In the genomic region with DNA sequence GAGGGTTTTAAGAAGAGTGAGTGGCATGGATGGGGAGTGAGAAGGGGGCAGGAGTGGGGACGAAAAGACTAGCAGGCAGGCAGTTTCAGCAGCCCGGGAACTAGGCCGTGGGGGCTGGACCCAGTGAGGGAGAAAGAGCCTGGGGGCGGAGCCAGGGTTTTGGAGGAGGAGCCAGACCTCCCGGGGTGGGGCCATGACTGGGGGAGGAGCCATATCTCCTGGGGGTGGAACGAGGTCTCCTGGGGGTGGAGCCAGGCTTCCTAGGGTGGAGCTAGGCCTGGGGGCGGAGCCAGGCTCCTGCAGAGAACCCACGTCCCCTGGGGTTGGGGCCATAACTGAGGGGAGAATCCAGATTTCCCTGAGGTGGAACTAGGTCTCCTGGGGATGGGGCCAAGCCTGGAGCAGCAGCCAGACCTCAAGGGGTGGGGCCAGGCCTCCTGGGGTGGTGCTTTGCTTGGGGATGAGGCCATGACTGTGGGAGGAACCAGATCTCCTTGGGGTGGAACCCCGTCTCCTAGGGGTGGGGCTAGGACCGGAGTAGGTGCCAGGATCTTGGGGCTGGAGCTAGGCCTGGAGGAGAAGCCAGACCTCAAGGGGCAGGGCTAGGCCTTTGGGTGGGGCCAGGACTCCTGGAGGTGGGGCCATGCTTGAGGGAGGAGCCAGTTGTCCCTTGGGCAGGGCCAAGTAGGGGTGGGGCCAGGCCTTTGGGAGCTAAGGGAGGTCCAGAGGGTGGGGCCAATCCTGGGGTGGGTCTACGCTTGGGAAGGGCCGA, we compare ENCODE assay signal across 10 cellular contexts. TPM values are rescaled to one million over a fixed set of nuclear protein-coding genes. Genes with fewer than 3 reads are reported as not detected.
DNase-seq lines count a peak whose midpoint lies in the region; ATAC-seq and TF ChIP-seq lines count a peak whose summit lies in the region.
"Had no signal": no experiment of that assay in that cellular context is flagged by ENCODE, and none has a peak within 500 bp of the region (broad histone marks: within the 10 kb centered on the region; RNA-seq: fewer than 3 reads in every experiment).

No MANE protein-coding gene starts in this region.

- intact Hi-C loops in activated CD4-positive, alpha-beta memory T cell treated with anti-CD3 and anti-CD28 coated beads for 36 hours (cut with micrococcal nuclease) = no loop called here
- intact Hi-C loops in Panc1 (cut with micrococcal nuclease; ENCODE audit: unreplicated experiment) = no loop called here
- intact Hi-C loops in stomach (cut with DNase I; ENCODE audit: low total_unique reads) = no loop called here

- in situ Hi-C loops in Panc1 (cut with HindIII; ENCODE audit: low pct_unique_long_range_greater_than_20kb, low sequenced_read_pairs) = no loop called here

- H3K36me3 Mint-ChIP-seq in activated CD4-positive, alpha-beta memory T cell treated with anti-CD3 and anti-CD28 coated beads for 36 hours = no peaks in the 10 kb centered on the region
- no peaks in the 10 kb centered on the region for H3K36me3 Mint-ChIP-seq in activated CD4-positive, alpha-beta memory T cell treated with anti-CD3 and anti-CD28 coated beads, Interleukin-2, amount 10 ng/mL, durations not matched to agents 7 days and 5 days (ENCODE audit: low read depth)
- H3K36me3 Mint-ChIP-seq: CD8-positive, alpha-beta memory T cell had no signal

- ATAC-seq in Panc1 = peak; percentile 75

- no peaks in the 10 kb centered on the region for H3K27me3 ChIP-seq in Panc1 (ENCODE audit: control insufficient read depth, insufficient read depth, low read length)
- H3K27me3 ChIP-seq in stomach = peaks cover 0 to 4% (median 0%) of the 10 kb centered on the region in 3 donors

- H3K36me3 ChIP-seq in Panc1 (ENCODE audit: control insufficient read depth, insufficient read depth, low read length) (no peaks in the 10 kb centered on the region), stomach (no peaks in the 10 kb centered on the region)
- H3K36me3 ChIP-seq: gastrocnemius medialis had no signal

- peaks cover 6% of the 10 kb centered on the region for H3K9me3 Mint-ChIP-seq in activated CD4-positive, alpha-beta memory T cell treated with anti-CD3 and anti-CD28 coated beads for 36 hours
- H3K9me3 Mint-ChIP-seq in activated CD4-positive, alpha-beta memory T cell treated with anti-CD3 and anti-CD28 coated beads, Interleukin-2, amount 10 ng/mL, durations not matched to agents 7 days and 5 days = peaks cover 11% of the 10 kb centered on the region
- H3K9me3 Mint-ChIP-seq: CD8-positive, alpha-beta memory T cell had no signal

- 73 to 82% (median 74%) methylated on average over 11 to 12 of the region's 12 CpGs for WGBS in stomach, 5 donors

- POLR2A ChIA-PET in activated CD4-positive, alpha-beta memory T cell treated with anti-CD3 and anti-CD28 coated beads for 36 hours (lab: Charles Lee) = no interaction called here
- POLR2A ChIA-PET in activated CD4-positive, alpha-beta memory T cell treated with anti-CD3 and anti-CD28 coated beads, Interleukin-2, amount 10 ng/mL, durations not matched to agents 7 days and 5 days (lab: Charles Lee) = no interaction called here
- POLR2A ChIA-PET in Panc1 (lab: Charles Lee) = interaction anchor here (0.5 kb wide), 1 partner anchor 161 kb away, joined by 5 read pairs; no protein-coding TSS in a partner anchor

- CTCF ChIA-PET in activated CD4-positive, alpha-beta memory T cell treated with anti-CD3 and anti-CD28 coated beads for 36 hours (lab: Charles Lee) = no interaction called here
- CTCF ChIA-PET in activated CD4-positive, alpha-beta memory T cell treated with anti-CD3 and anti-CD28 coated beads, Interleukin-2, amount 10 ng/mL, durations not matched to agents 7 days and 5 days (lab: Charles Lee) = no interaction called here
- CTCF ChIA-PET in Panc1 (lab: Charles Lee) = no interaction called here

- no peak for TF ChIP-seq EP300 in stomach (IDR thresholded peaks at IDR 0.05)

- no peaks in the 10 kb centered on the region for H3K9me3 ChIP-seq in Panc1 (ENCODE audit: control insufficient read depth, insufficient read depth, low read depth, low read length)
- no peaks in the 10 kb centered on the region for H3K9me3 ChIP-seq in stomach
- H3K9me3 ChIP-seq: gastrocnemius medialis had no signal

- H3K27me3 Mint-ChIP-seq in activated CD4-positive, alpha-beta memory T cell treated with anti-CD3 and anti-CD28 coated beads for 36 hours = peaks cover 7% of the 10 kb centered on the region
- peaks cover 5% of the 10 kb centered on the region for H3K27me3 Mint-ChIP-seq in activated CD4-positive, alpha-beta memory T cell treated with anti-CD3 and anti-CD28 coated beads, Interleukin-2, amount 10 ng/mL, durations not matched to agents 7 days and 5 days

- BruUV-seq in Panc1 (replicated peaks; lab: Mats Ljungman, UMichigan) = no TSS peak

- no peak overlapping the region for H3K27ac Mint-ChIP-seq in activated CD4-positive, alpha-beta memory T cell treated with anti-CD3 and anti-CD28 coated beads for 36 hours
- no peak overlapping the region for H3K27ac Mint-ChIP-seq in activated CD4-positive, alpha-beta memory T cell treated with anti-CD3 and anti-CD28 coated beads, Interleukin-2, amount 10 ng/mL, durations not matched to agents 7 days and 5 days

- H3K4me3 ChIP-seq in Panc1 (ENCODE audit: low read depth in 2 of 2, low read length in 2 of 2) (no peak overlapping the region), fibroblast of villous mesenchyme (ENCODE audit: low read depth, low read length) (no peak overlapping the region), stomach (no peak overlapping the region)
- H3K4me3 ChIP-seq: gastrocnemius medialis had no signal

- H3K4me1 Mint-ChIP-seq in activated CD4-positive, alpha-beta memory T cell treated with anti-CD3 and anti-CD28 coated beads for 36 hours (ENCODE audit: low read depth) = no peaks in the 10 kb centered on the region
- no peaks in the 10 kb centered on the region for H3K4me1 Mint-ChIP-seq in activated CD4-positive, alpha-beta memory T cell treated with anti-CD3 and anti-CD28 coated beads, Interleukin-2, amount 10 ng/mL, durations not matched to agents 7 days and 5 days
- H3K4me1 Mint-ChIP-seq: CD8-positive, alpha-beta memory T cell had no signal

- no peak overlapping the region for H3K27ac ChIP-seq in Panc1 (ENCODE audit: low read length)
- no peak overlapping the region for H3K27ac ChIP-seq in stomach

- H3K4me3 Mint-ChIP-seq in activated CD4-positive, alpha-beta memory T cell treated with anti-CD3 and anti-CD28 coated beads for 36 hours = no peak overlapping the region
- no peak overlapping the region for H3K4me3 Mint-ChIP-seq in activated CD4-positive, alpha-beta memory T cell treated with anti-CD3 and anti-CD28 coated beads, Interleukin-2, amount 10 ng/mL, durations not matched to agents 7 days and 5 days
- H3K4me3 Mint-ChIP-seq: CD8-positive, alpha-beta memory T cell had no signal

- DNase-seq in activated CD4-positive, alpha-beta memory T cell treated with anti-CD3 and anti-CD28 coated beads for 36 hours = peak; percentile 27
- DNase-seq in activated CD4-positive, alpha-beta memory T cell treated with anti-CD3 and anti-CD28 coated beads, Interleukin-2, amount 10 ng/mL, durations not matched to agents 7 days and 5 days = no peak
- DNase-seq in Panc1 (ENCODE audit: low read depth, low spot score) = no peak
- peak; percentile 37 for DNase-seq in fibroblast of villous mesenchyme (ENCODE audit: low read depth)
- DNase-seq in stomach = peak; percentile 60
- DNase-seq in central memory CD4-positive, alpha-beta T cell = no peak
- no peak for DNase-seq in DMS79 treated with DMSO at 0.1 percent for 48 hours (lab: John Stamatoyannopoulos, UW)
- no peak for DNase-seq in NCI-H1694 treated with DMSO at 0.1 percent for 48 hours (lab: John Stamatoyannopoulos, UW)

- no peak for TF ChIP-seq POLR2A in stomach (IDR thresholded peaks at IDR 0.05)

- H3K4me1 ChIP-seq in Panc1 (ENCODE audit: control insufficient read depth, insufficient read depth, low read length) (no peaks in the 10 kb centered on the region), stomach (peaks cover 0 to 16% (median 1%) of the 10 kb centered on the region in 4 donors)
- H3K4me1 ChIP-seq: gastrocnemius medialis had no signal

- no peak for TF ChIP-seq CTCF in Panc1 (IDR thresholded peaks at IDR 0.05)
- no peak for TF ChIP-seq CTCF in fibroblast of villous mesenchyme (IDR thresholded peaks at IDR 0.05; ENCODE audit: insufficient read depth, low read depth, low read length)
- TF ChIP-seq CTCF in stomach (IDR thresholded peaks at IDR 0.05) = no peak

RNA-seq across cellular contexts. Expression of gene JPH3, which starts 41.7 kb away (rescaled TPM):
- under 1 TPM; 0.07 to 0.12 TPM for total RNA-seq in activated CD4-positive, alpha-beta memory T cell treated with anti-CD3 and anti-CD28 coated beads for 36 hours
- total RNA-seq in activated CD4-positive, alpha-beta memory T cell treated with anti-CD3 and anti-CD28 coated beads, Interleukin-2, amount 10 ng/mL, durations not matched to agents 7 days and 5 days = not detected
- total RNA-seq in Panc1 (2021; ENCODE audit: unreplicated experiment) (1.2 TPM), fibroblast of villous mesenchyme (not detected in 2 replicates), stomach (1 to 10 TPM in 1 of 5 donors, under 1 TPM in 2, not detected in 2; 0.58 to 1.3 (median 0.73) TPM)
- 4.8 TPM for polyA plus RNA-seq in Panc1 (2012; ENCODE audit: insufficient read length)
- polyA plus RNA-seq in stomach = 1 to 10 TPM in 1 of 3 donors, under 1 TPM in 2; 0.31 to 1.3 (median 0.46) TPM
- total RNA-seq: CD8-positive, alpha-beta memory T cell; gastrocnemius medialis had no signal
- polyA plus RNA-seq: CD8-positive, alpha-beta memory T cell had no signal

Comparison
In these comparisons a context has a peak if more than half of its experiments do, and no peak if none do; other contexts are left out.
1. DNase-seq: peak in activated CD4-positive, alpha-beta memory T cell treated with anti-CD3 and anti-CD28 coated beads for 36 hours (single experiment), fibroblast of villous mesenchyme (single experiment) and stomach (single experiment); none in activated CD4-positive, alpha-beta memory T cell treated with anti-CD3 and anti-CD28 coated beads, Interleukin-2, amount 10 ng/mL, durations not matched to agents 7 days and 5 days (single experiment), Panc1 (single experiment), central memory CD4-positive, alpha-beta T cell (single experiment), DMS79 treated with DMSO at 0.1 percent for 48 hours (single experiment) and NCI-H1694 treated with DMSO at 0.1 percent for 48 hours (single experiment).